Comparison of ENCODE assay signal across 28 cellular contexts in genomic region chr12:76856018-76856644, GRCh38. TPM values are rescaled to one million over a fixed set of nuclear protein-coding genes. Genes with fewer than 3 reads are reported as not detected.
"Had no signal": no experiment of that assay in that cellular context is flagged by ENCODE, and none has a peak within 500 bp of the region (broad histone marks: within the 10 kb centered on the region; RNA-seq: fewer than 3 reads in every experiment).

No MANE protein-coding gene starts in this region.

- H3K4me3 ChIP-seq: neural progenitor cell, ovary, psoas muscle, right lobe of liver, sigmoid colon, spleen, thoracic aorta, thyroid gland, tibial nerve, upper lobe of right lung, uterus had no signal

- H3K27ac ChIP-seq: neural progenitor cell, ovary, parathyroid adenoma, psoas muscle, right lobe of liver, sigmoid colon, spleen, thoracic aorta, thyroid gland, tibial nerve, upper lobe of right lung, uterus had no signal

- H3K4me2 ChIP-seq: neural progenitor cell had no signal

- H3K27me3 ChIP-seq: neural progenitor cell, ovary, right lobe of liver, sigmoid colon, spleen, thyroid gland, tibial nerve, upper lobe of right lung, uterus had no signal

- H3K9me3 ChIP-seq: psoas muscle, right lobe of liver, thoracic aorta, thyroid gland, upper lobe of right lung had no signal

- ATAC-seq: naive thymus-derived CD4-positive, alpha-beta T cell; psoas muscle; right lobe of liver; stimulated activated memory B cell treated with anti-CD40 and anti-IgM and Interleukin-4, amounts not matched to agents 10 μg/mL and 1 μg/mL and 100 μg/mL, for 72 hours; stimulated activated naive CD8-positive, alpha-beta T cell treated with anti-CD3 and anti-CD28 coated beads, Interleukin-15, amount 100 ng/mL, for 72 hours; stimulated activated naive CD8-positive, alpha-beta T cell treated with anti-CD3 and anti-CD28 coated beads, Interleukin-15, Interleukin-2, amounts not matched to agents 100 U/mL and 50 U/mL, for 24 hours; upper lobe of right lung had no signal

- H3K36me3 ChIP-seq: neural progenitor cell, ovary, uterus had no signal

- H3K9ac ChIP-seq: neural progenitor cell, parathyroid adenoma had no signal

- H3K79me2 ChIP-seq: parathyroid adenoma had no signal

- H3K4me1 ChIP-seq: parathyroid adenoma, psoas muscle, right lobe of liver, spleen, tibial nerve, upper lobe of right lung, uterus had no signal

- DNase-seq: naive thymus-derived CD4-positive, alpha-beta T cell; natural killer cell; occipital lobe; ovary; posterior cingulate gyrus; psoas muscle; right lobe of liver; sigmoid colon; small intestine; spleen; stimulated activated CD4-positive, alpha-beta T cell treated with anti-CD3 and anti-CD28 coated beads, Interleukin-12 subunit alpha, Interleukin-12 subunit beta, amount 100 ng/mL, for 4 hours; stimulated activated CD4-positive, alpha-beta T cell treated with anti-CD3 and anti-CD28 coated beads, Interleukin-1b, Interleukin-23, amount 100 ng/mL, for 48 hours; stimulated activated CD4-positive, alpha-beta T cell treated with anti-CD3 and anti-CD28 coated beads, Interleukin-4, amount 100 ng/mL, for 1 hour; stimulated activated CD4-positive, alpha-beta T cell treated with anti-CD3 and anti-CD28 coated beads, Interleukin-4, amount 100 ng/mL, for 4 hours; stimulated activated CD8-positive, alpha-beta memory T cell treated with anti-CD3 and anti-CD28 coated beads, Interleukin-4, amount 100 ng/mL, for 48 hours; stimulated activated naive CD4-positive, alpha-beta T cell; stimulated activated naive CD8-positive, alpha-beta T cell treated with anti-CD3 and anti-CD28 coated beads, Interleukin-15, amount 100 ng/mL, for 72 hours; stimulated activated naive CD8-positive, alpha-beta T cell treated with anti-CD3 and anti-CD28 coated beads, Interleukin-15, Interleukin-2, amounts not matched to agents 100 U/mL and 50 U/mL, for 24 hours; substantia nigra; thyroid gland; trophoblast cell; upper lobe of right lung; uterus had no signal

- H2AFZ ChIP-seq: neural progenitor cell, parathyroid adenoma had no signal

RNA-seq across cellular contexts. Expression of gene CSRP2, which starts 22.7 kb away (rescaled TPM):
- total RNA-seq: naive thymus-derived CD4-positive, alpha-beta T cell had no signal
